29 cellular contexts compared by ENCODE assay signal in genomic region chr5:178165585-178165984, GRCh38. TPM values are rescaled to one million over a fixed set of nuclear protein-coding genes. Genes with fewer than 3 reads are reported as not detected.
"Had no signal": no experiment of that assay in that cellular context is flagged by ENCODE, and none has a peak within 500 bp of the region (broad histone marks: within the 10 kb centered on the region; RNA-seq: fewer than 3 reads in every experiment).

No MANE protein-coding gene starts in this region.

- H3K36me3 ChIP-seq: esophagus muscularis mucosa, heart left ventricle, neutrophil, right lobe of liver, tibial nerve, upper lobe of right lung, vagina had no signal

- H3K27me3 ChIP-seq: right lobe of liver, vagina had no signal

- H3K27ac ChIP-seq: coronary artery, epithelial cell of prostate, esophagus muscularis mucosa, heart left ventricle, neutrophil, right lobe of liver, tibial nerve, upper lobe of right lung, vagina had no signal

- DNase-seq: effector CD8-positive, alpha-beta T cell; heart left ventricle; hippocampal formation; left colon; mammary epithelial cell; mucosa of descending colon; naive thymus-derived CD8-positive, alpha-beta T cell; right lobe of liver; stimulated activated CD4-positive, alpha-beta T cell treated with anti-CD3 and anti-CD28 coated beads, Interleukin-4, amount 100 ng/mL, for 1 hour; stimulated activated CD8-positive, alpha-beta memory T cell treated with anti-CD3 and anti-CD28 coated beads, Interleukin-4, amount 100 ng/mL, for 48 hours; stimulated activated naive CD8-positive, alpha-beta T cell treated with anti-CD3 and anti-CD28 coated beads, Interleukin-15, Interleukin-2, amounts not matched to agents 100 U/mL and 50 U/mL, for 24 hours; upper lobe of right lung had no signal

- H3K4me3 ChIP-seq: coronary artery, esophagus muscularis mucosa, mucosa of descending colon, right lobe of liver, tibial nerve, upper lobe of right lung, vagina had no signal

- H3K9me3 ChIP-seq: esophagus muscularis mucosa, heart left ventricle, mucosa of descending colon, neutrophil, right lobe of liver, tibial nerve, upper lobe of right lung, vagina had no signal

- FAIRE-seq: endometrium, frontal cortex had no signal

- ATAC-seq: heart left ventricle; left colon; mucosa of descending colon; naive thymus-derived CD8-positive, alpha-beta T cell; right lobe of liver; stimulated activated effector memory CD8-positive, alpha-beta T cell treated with anti-CD3 and anti-CD28 coated beads, Interleukin-12 subunit alpha, Interleukin-12 subunit beta, amount 100 ng/mL, for 72 hours; stimulated activated naive CD8-positive, alpha-beta T cell treated with anti-CD3 and anti-CD28 coated beads, Interleukin-15, Interleukin-2, amounts not matched to agents 100 U/mL and 50 U/mL, for 24 hours; upper lobe of right lung had no signal

RNA-seq across cellular contexts. Expression of gene GMCL2, which starts 21.6 kb away (rescaled TPM):
- total RNA-seq: chondrocyte, dermis microvascular lymphatic vessel endothelial cell, esophagus muscularis mucosa, frontal cortex, glomerular endothelial cell, heart left ventricle, kidney epithelial cell, left colon, lower leg skin, mammary epithelial cell, mucosa of descending colon, osteoblast, right lobe of liver, temporal lobe, tibial nerve, upper lobe of right lung, vagina had no signal
- polyA plus RNA-seq: heart left ventricle; mammary epithelial cell; naive thymus-derived CD8-positive, alpha-beta T cell; neural cell had no signal
